In genomic region chr12:124412646-124413015, GRCh38 we compare ENCODE assay signal across 17 cellular contexts.
DNase-seq lines count a peak whose midpoint lies in the region; ATAC-seq, FAIRE-seq and TF ChIP-seq lines count a peak whose summit lies in the region.
"Had no signal": no experiment of that assay in that cellular context is flagged by ENCODE, and none has a peak within 500 bp of the region (broad histone marks: within the 10 kb centered on the region; RNA-seq: fewer than 3 reads in every experiment).

No MANE protein-coding gene starts in this region.

- H3K27ac ChIP-seq in caudate nucleus (ENCODE audit: low read depth, low read length) = peak overlapping the region; percentile 49
- peak overlapping the region; percentile 78 to 80 for H3K27ac ChIP-seq in right atrium auricular region
- peak overlapping the region in 4 of 5 donors; percentile 35 to 77 (median 70) for H3K27ac ChIP-seq in stomach
- no peak overlapping the region for H3K27ac ChIP-seq in pancreas

- TF ChIP-seq POLR2A in stomach (IDR thresholded peaks at IDR 0.05) = no peak

- DNase-seq in GM03348 (ENCODE audit: low spot score) = peak; percentile 57
- DNase-seq in caudate nucleus (lab: John Stamatoyannopoulos, UW) = no peak
- DNase-seq in right atrium auricular region (ENCODE audit: low spot score) = peak; percentile 86
- DNase-seq in stomach = no peak
- no peak for DNase-seq in ureter (ENCODE audit: low spot score)
- no peak for DNase-seq in NCI-H2081 (lab: John Stamatoyannopoulos, UW)
- DNase-seq in pancreas = no peak
- no peak for DNase-seq in DMS79 (lab: John Stamatoyannopoulos, UW)
- DNase-seq: activated naive CD4-positive, alpha-beta T cell treated with anti-CD3 and anti-CD28 coated beads for 36 hours; central memory CD4-positive, alpha-beta T cell; kidney glomerular epithelial cell; naive B cell; NCI-H1930; RPMI8226; stimulated activated CD4-positive, alpha-beta T cell treated with anti-CD3 and anti-CD28 coated beads, Interleukin-1b, Interleukin-23, amount 100 ng/mL, for 48 hours; trophoblast cell had no signal

- ATAC-seq in pancreas = no peak
- ATAC-seq: activated CD4-positive, CD25-positive, alpha-beta regulatory T cell treated with anti-CD3 and anti-CD28 coated beads, Interleukin-2, amount 50 U/mL, for 24 hours had no signal

- FAIRE-seq in pancreas (lab: Jason Lieb, UNC) = no peak

- intact Hi-C loops in stomach (cut with DNase I; ENCODE audit: low total_unique reads) (no loop called here), pancreas (cut with DNase I) (no loop called here)

- H3K27me3 ChIP-seq in right atrium auricular region (no peaks in the 10 kb centered on the region), stomach (no peaks in the 10 kb centered on the region), pancreas (no peaks in the 10 kb centered on the region)

- H3K36me3 ChIP-seq in right atrium auricular region = peaks cover 12% of the 10 kb centered on the region
- peaks cover 7 to 85% (median 72%) of the 10 kb centered on the region in 4 donors for H3K36me3 ChIP-seq in stomach
- no peaks in the 10 kb centered on the region for H3K36me3 ChIP-seq in pancreas

- TF ChIP-seq EP300 in stomach (IDR thresholded peaks at IDR 0.05) = no peak

- WGBS in stomach, 5 donors = 69 to 90% (median 75%) methylated on average over 8 to 13 of the region's 13 CpGs
- WGBS in pancreas, 2 donors = 91% methylated on average over 13 of the region's 13 CpGs

- peaks cover 0 to 59% of the 10 kb centered on the region in 2 donors for H3K4me1 ChIP-seq in right atrium auricular region
- H3K4me1 ChIP-seq in stomach = peaks cover 30 to 54% (median 42%) of the 10 kb centered on the region in 4 donors
- H3K4me1 ChIP-seq in pancreas = peaks cover 0 to 11% (median 7%) of the 10 kb centered on the region in 3 donors

- H3K4me3 ChIP-seq in right atrium auricular region = no peak overlapping the region
- H3K4me3 ChIP-seq in stomach = no peak overlapping the region
- H3K4me3 ChIP-seq in pancreas = no peak overlapping the region

- no peaks in the 10 kb centered on the region for H3K9me3 ChIP-seq in right atrium auricular region
- no peaks in the 10 kb centered on the region for H3K9me3 ChIP-seq in stomach
- no peaks in the 10 kb centered on the region for H3K9me3 ChIP-seq in pancreas

- TF ChIP-seq CTCF in right atrium auricular region (IDR thresholded peaks at IDR 0.05) (no peak), stomach (IDR thresholded peaks at IDR 0.05) (no peak), pancreas (IDR thresholded peaks at IDR 0.05) (no peak)

Comparison
In these comparisons a context has a peak if more than half of its experiments do, and no peak if none do; other contexts are left out.
1. DNase-seq: peak in GM03348 (single experiment) and right atrium auricular region (single experiment); none in caudate nucleus (0 of 61), stomach (single experiment), ureter (single experiment), NCI-H2081 (0 of 2), pancreas (0 of 6) and DMS79 (single experiment).
2. H3K27ac ChIP-seq: peak in caudate nucleus (single experiment), right atrium auricular region (2 of 2) and stomach (4 of 5); none in pancreas (0 of 4).